13 cellular contexts compared by ENCODE assay signal in genomic region chr2:64115808-64116598, GRCh38. TPM values are rescaled to one million over a fixed set of nuclear protein-coding genes. Genes with fewer than 3 reads are reported as not detected.
A peak's percentile ranks its signal among the peaks of the same experiment; 100 is the strongest.
DNase-seq lines count a peak whose midpoint lies in the region; ATAC-seq and TF ChIP-seq lines count a peak whose summit lies in the region.
"Had no signal": no experiment of that assay in that cellular context is flagged by ENCODE, and none has a peak within 500 bp of the region (broad histone marks: within the 10 kb centered on the region; RNA-seq: fewer than 3 reads in every experiment).

No MANE protein-coding gene starts in this region.

- no peak overlapping the region for H3K4ac ChIP-seq in neuronal stem cell (ENCODE audit: low read length)

- H3K18ac ChIP-seq in neuronal stem cell (ENCODE audit: low read length), result no peak overlapping the region

- no peak overlapping the region for H3K27ac ChIP-seq in substantia nigra (ENCODE audit: low read depth, low read length, poor library complexity, severe bottlenecking)
- no peak overlapping the region for H3K27ac ChIP-seq in neuronal stem cell (replicated peaks; ENCODE audit: low read length)

- peak overlapping the region; percentile 93 for H3K27ac Mint-ChIP-seq in activated T-helper 17 cell treated with anti-CD3 and anti-CD28 coated beads, Interleukin-2, amount 50 U/mL, for 72 hours
- peak overlapping the region; percentile 62 for H3K27ac Mint-ChIP-seq in memory B cell

- H3K36me3 Mint-ChIP-seq in activated T-helper 17 cell treated with anti-CD3 and anti-CD28 coated beads, Interleukin-2, amount 50 U/mL, for 72 hours (ENCODE audit: low read depth), result peaks cover 19% of the 10 kb centered on the region
- H3K36me3 Mint-ChIP-seq in memory B cell, result peaks cover 2% of the 10 kb centered on the region
- H3K36me3 Mint-ChIP-seq: brain had no signal

- H2BK5ac ChIP-seq in neuronal stem cell (ENCODE audit: low read length), result no peak overlapping the region

- H3K4me2 ChIP-seq in neuronal stem cell (ENCODE audit: insufficient read depth, low read length, poor library complexity, severe bottlenecking), result no peak overlapping the region

- peak; percentile 23 for TF ChIP-seq POLR2A in GM18505 (IDR thresholded peaks at IDR 0.05; ENCODE audit: borderline replicate concordance, extremely low read depth, insufficient read depth, insufficient read length)

- no peaks in the 10 kb centered on the region for H3K79me1 ChIP-seq in neuronal stem cell (ENCODE audit: low read depth, low read length)

- no peak overlapping the region for H3K4me3 ChIP-seq in neuronal stem cell (ENCODE audit: low read length in 2 of 2)

- H2AFZ ChIP-seq in neuronal stem cell (ENCODE audit: low read length), result no peak overlapping the region

- H3K23ac ChIP-seq in neuronal stem cell (ENCODE audit: low read depth, low read length, poor library complexity), result no peak overlapping the region

- no peak overlapping the region for H3K9ac ChIP-seq in neuronal stem cell (ENCODE audit: low read depth, low read length, poor library complexity)

- peaks cover 28% of the 10 kb centered on the region for H3K4me1 Mint-ChIP-seq in activated T-helper 17 cell treated with anti-CD3 and anti-CD28 coated beads, Interleukin-2, amount 50 U/mL, for 72 hours
- H3K4me1 Mint-ChIP-seq in memory B cell, result peaks cover 36% of the 10 kb centered on the region

- no peak for ATAC-seq in GM18505 (IDR thresholded peaks at IDR 0.05; ENCODE audit: unreplicated experiment)
- ATAC-seq in activated T-helper 17 cell treated with anti-CD3 and anti-CD28 coated beads, Interleukin-2, amount 50 U/mL, for 72 hours (replicated peaks), result peak; percentile 49
- peak; percentile 33 for ATAC-seq in memory B cell (ENCODE audit: low read depth)
- ATAC-seq in GM18861 (IDR thresholded peaks at IDR 0.05; ENCODE audit: unreplicated experiment), result no peak
- ATAC-seq: SK-N-SH treated with all-trans-retinoic acid at 6 μM for 48 hours had no signal

- H2BK12ac ChIP-seq in neuronal stem cell (ENCODE audit: low read length), result no peak overlapping the region

- H2AK5ac ChIP-seq in neuronal stem cell (ENCODE audit: low read depth, low read length), result no peak overlapping the region

- H4K91ac ChIP-seq in neuronal stem cell (ENCODE audit: low read depth, low read length, poor library complexity), result no peak overlapping the region

- no CpG with 5 or more reads among the region's 2 CpGs for WGBS in neuronal stem cell (ENCODE audit: extremely low coverage in 2 of 2, insufficient read length in 2 of 2, insufficient replicate concordance in 1 of 2), 2 donors

- no peaks in the 10 kb centered on the region for H3K9me3 Mint-ChIP-seq in activated T-helper 17 cell treated with anti-CD3 and anti-CD28 coated beads, Interleukin-2, amount 50 U/mL, for 72 hours
- H3K9me3 Mint-ChIP-seq in memory B cell, result no peaks in the 10 kb centered on the region
- H3K9me3 Mint-ChIP-seq: brain had no signal

- no peak overlapping the region for H2BK120ac ChIP-seq in neuronal stem cell (ENCODE audit: low read depth, low read length)

- H3K27me3 ChIP-seq in neuronal stem cell (ENCODE audit: control insufficient read depth in 3 of 3, insufficient read depth in 3 of 3, low read depth in 1 of 3, low read length in 3 of 3), result no peaks in the 10 kb centered on the region

- no peaks in the 10 kb centered on the region for H3K9me3 ChIP-seq in neuronal stem cell (replicated peaks in 1 of 2; ENCODE audit: control insufficient read depth in 2 of 2, insufficient read depth in 1 of 2, low read depth in 1 of 2, low read length in 2 of 2)

- DNase-seq in AML-193 (lab: John Stamatoyannopoulos, UW) (peak; percentile 1 to 13), memory B cell (ENCODE audit: low spot score in 2 of 2) (no peak), substantia nigra (lab: John Stamatoyannopoulos, UW) (no peak), T-helper 9 cell (no peak), neuronal stem cell (ENCODE audit: low spot score) (no peak)
- DNase-seq: COR-L47, KBM-7, kidney glomerular epithelial cell had no signal

- peaks cover 2% of the 10 kb centered on the region in 2 donors for H3K4me1 ChIP-seq in neuronal stem cell (ENCODE audit: control insufficient read depth in 2 of 2, insufficient read depth in 1 of 2, low read depth in 1 of 2, low read length in 2 of 2)

- H3K4me3 Mint-ChIP-seq in activated T-helper 17 cell treated with anti-CD3 and anti-CD28 coated beads, Interleukin-2, amount 50 U/mL, for 72 hours, result peak overlapping the region; percentile 66
- peak overlapping the region; percentile 21 for H3K4me3 Mint-ChIP-seq in memory B cell
- H3K4me3 Mint-ChIP-seq: brain had no signal

- H2BK15ac ChIP-seq in neuronal stem cell (ENCODE audit: low read length), result no peak overlapping the region

- no peak overlapping the region for H3K14ac ChIP-seq in neuronal stem cell (ENCODE audit: low read length)

- H3K36me3 ChIP-seq in neuronal stem cell (replicated peaks in 1 of 2; ENCODE audit: control insufficient read depth in 2 of 2, insufficient read depth in 2 of 2, low read length in 2 of 2), result peaks cover 0 to 3% of the 10 kb centered on the region in 2 donors

- H3K27me3 Mint-ChIP-seq in activated T-helper 17 cell treated with anti-CD3 and anti-CD28 coated beads, Interleukin-2, amount 50 U/mL, for 72 hours, result no peaks in the 10 kb centered on the region
- no peaks in the 10 kb centered on the region for H3K27me3 Mint-ChIP-seq in memory B cell
- H3K27me3 Mint-ChIP-seq: brain had no signal

- H4K8ac ChIP-seq in neuronal stem cell (ENCODE audit: low read depth, low read length), result no peak overlapping the region

RNA-seq across cellular contexts. Expression of gene PELI1, which starts 28.2 kb away (rescaled TPM):
- 10 to 100 TPM; 57.4 to 59.7 TPM for total RNA-seq in activated T-helper 17 cell treated with anti-CD3 and anti-CD28 coated beads, Interleukin-2, amount 50 U/mL, for 72 hours
- polyA plus RNA-seq in neuronal stem cell (2013, experiment 1 of 2), result 28.6 TPM
- 28.9 TPM for polyA plus RNA-seq in neuronal stem cell (2013, experiment 2 of 2)

Comparison
In these comparisons a context has a peak if more than half of its experiments do, and no peak if none do; other contexts are left out.
1. DNase-seq: peak in AML-193 (2 of 2); none in memory B cell (0 of 2), substantia nigra (0 of 49), T-helper 9 cell (single experiment) and neuronal stem cell (single experiment).
2. ATAC-seq: peak in activated T-helper 17 cell treated with anti-CD3 and anti-CD28 coated beads, Interleukin-2, amount 50 U/mL, for 72 hours (single experiment) and memory B cell (single experiment); none in GM18505 (single experiment) and GM18861 (single experiment).